ENCODE assay signal across 8 cellular contexts in genomic region chr11:36492724-36493304, GRCh38. TPM values are rescaled to one million over a fixed set of nuclear protein-coding genes. Genes with fewer than 3 reads are reported as not detected.
DNase-seq lines count a peak whose midpoint lies in the region; ATAC-seq, FAIRE-seq and TF ChIP-seq lines count a peak whose summit lies in the region.

No MANE protein-coding gene starts in this region.

- no peak overlapping the region for H3K27ac Mint-ChIP-seq in activated naive CD8-positive, alpha-beta T cell treated with anti-CD3 and anti-CD28 coated beads, Interleukin-2, amount 50 U/mL, for 24 hours

- peak; percentile 61 to 81 for TF ChIP-seq CTCF in right atrium auricular region (IDR thresholded peaks at IDR 0.05)

- no peak for FAIRE-seq in small intestine (lab: Jason Lieb, UNC)

- H3K4me3 Mint-ChIP-seq in activated naive CD8-positive, alpha-beta T cell treated with anti-CD3 and anti-CD28 coated beads, Interleukin-2, amount 50 U/mL, for 24 hours = no peak overlapping the region

- DNase-seq in DMS 273 treated with DMSO at 0.1 percent for 48 hours (lab: John Stamatoyannopoulos, UW) = peak; percentile 1
- peak; percentile 44 for DNase-seq in H7
- DNase-seq in NCI-H2227 (lab: John Stamatoyannopoulos, UW; ENCODE audit: unreplicated experiment) = peak; percentile 49
- peak; percentile 20 for DNase-seq in activated naive CD8-positive, alpha-beta T cell treated with anti-CD3 and anti-CD28 coated beads, Interleukin-2, amount 50 U/mL, for 24 hours
- DNase-seq in right atrium auricular region (ENCODE audit: low spot score) = no peak
- peak; percentile 56 for DNase-seq in small intestine
- no peak for DNase-seq in NK-92 (lab: John Stamatoyannopoulos, UW; ENCODE audit: unreplicated experiment)

- H3K4me3 ChIP-seq in H7 (ENCODE audit: insufficient read depth, low read depth, low read length) (no peak overlapping the region), right atrium auricular region (no peak overlapping the region), small intestine (ENCODE audit: low read depth in 1 of 2, low read length in 2 of 2) (no peak overlapping the region)

- ATAC-seq in activated naive CD8-positive, alpha-beta T cell treated with anti-CD3 and anti-CD28 coated beads, Interleukin-2, amount 50 U/mL, for 24 hours = no peak
- no peak for ATAC-seq in GM21619 (IDR thresholded peaks at IDR 0.05; ENCODE audit: unreplicated experiment)

- H3K9me3 Mint-ChIP-seq in activated naive CD8-positive, alpha-beta T cell treated with anti-CD3 and anti-CD28 coated beads, Interleukin-2, amount 50 U/mL, for 24 hours = no peaks in the 10 kb centered on the region

- H3K27me3 Mint-ChIP-seq in activated naive CD8-positive, alpha-beta T cell treated with anti-CD3 and anti-CD28 coated beads, Interleukin-2, amount 50 U/mL, for 24 hours = no peaks in the 10 kb centered on the region

- H3K36me3 Mint-ChIP-seq in activated naive CD8-positive, alpha-beta T cell treated with anti-CD3 and anti-CD28 coated beads, Interleukin-2, amount 50 U/mL, for 24 hours (ENCODE audit: low read depth) = peaks cover 38% of the 10 kb centered on the region

- H3K36me3 ChIP-seq in H7 (replicated peaks; ENCODE audit: control insufficient read depth, insufficient read depth, low read length) (peaks cover 13% of the 10 kb centered on the region), right atrium auricular region (peaks cover 84% of the 10 kb centered on the region), small intestine (ENCODE audit: control insufficient read depth in 2 of 2, insufficient read depth in 2 of 2, low read length in 2 of 2) (peaks cover 19 to 21% of the 10 kb centered on the region in 2 donors)

- H3K4me1 ChIP-seq in right atrium auricular region (peaks cover 0 to 5% of the 10 kb centered on the region in 2 donors), small intestine (ENCODE audit: control insufficient read depth in 2 of 2, insufficient read depth in 1 of 2, low read depth in 1 of 2, low read length in 1 of 2) (peaks cover 0 to 4% of the 10 kb centered on the region in 2 donors)

- H3K9me3 ChIP-seq in right atrium auricular region = no peaks in the 10 kb centered on the region
- no peaks in the 10 kb centered on the region for H3K9me3 ChIP-seq in small intestine (ENCODE audit: control insufficient read depth, low read depth)

- H3K27ac ChIP-seq in right atrium auricular region = no peak overlapping the region
- no peak overlapping the region for H3K27ac ChIP-seq in small intestine (ENCODE audit: low read depth in 1 of 2, low read length in 1 of 2)

- peaks cover 18% of the 10 kb centered on the region for H3K4me1 Mint-ChIP-seq in activated naive CD8-positive, alpha-beta T cell treated with anti-CD3 and anti-CD28 coated beads, Interleukin-2, amount 50 U/mL, for 24 hours

- no peaks in the 10 kb centered on the region for H3K27me3 ChIP-seq in H7 (ENCODE audit: control insufficient read depth, insufficient read depth, low read length)
- H3K27me3 ChIP-seq in right atrium auricular region = no peaks in the 10 kb centered on the region
- H3K27me3 ChIP-seq in small intestine (ENCODE audit: control insufficient read depth in 2 of 2, insufficient read depth in 2 of 2, low read length in 2 of 2) = no peaks in the 10 kb centered on the region

RNA-seq across cellular contexts. Expression of gene TRAF6, which starts 17.3 kb away (rescaled TPM):
- total RNA-seq in H7 (2014; rRNA removed; shearing (Covaris generic)) = 6.0 and 6.9 TPM in 2 replicates
- total RNA-seq in right atrium auricular region = 10 to 100 TPM in 1 of 2 donors, 1 to 10 TPM in 1; 10.0 to 10.7 TPM
- polyA plus RNA-seq in small intestine = 1 to 10 TPM; 3.6 to 5.4 (median 3.8) TPM

Comparison
In these comparisons a context has a peak if more than half of its experiments do, and no peak if none do; other contexts are left out.
1. DNase-seq: peak in DMS 273 treated with DMSO at 0.1 percent for 48 hours (single experiment), H7 (single experiment), NCI-H2227 (single experiment), activated naive CD8-positive, alpha-beta T cell treated with anti-CD3 and anti-CD28 coated beads, Interleukin-2, amount 50 U/mL, for 24 hours (single experiment) and small intestine (single experiment); none in right atrium auricular region (single experiment) and NK-92 (single experiment).